2 cellular contexts compared by ENCODE assay signal in genomic region chr17:75365931-75366275, GRCh38.
TF ChIP-seq lines count a peak whose summit lies in the region.

No MANE protein-coding gene starts in this region.

TF ChIP-seq in SK-N-SH, 30 proteins besides CTCF, POLR2A, EP300 and RAD21 (continued from another document):
- no peak for TF ChIP-seq IRF3 (IDR thresholded peaks at IDR 0.05; ENCODE audit: low read depth, low read length)
- no peak for TF ChIP-seq TEAD4 (IDR thresholded peaks at IDR 0.05; ENCODE audit: borderline replicate concordance, insufficient read depth)
- TF ChIP-seq MAX (IDR thresholded peaks at IDR 0.05; ENCODE audit: low read depth) = no peak
- TF ChIP-seq FOSL2 (IDR thresholded peaks at IDR 0.05; ENCODE audit: borderline replicate concordance, low read depth) = no peak
- TF ChIP-seq RFX5 (IDR thresholded peaks at IDR 0.05; ENCODE audit: low read length) = no peak
- no peak for TF ChIP-seq POLR2AphosphoS5 (IDR thresholded peaks at IDR 0.05; ENCODE audit: low read depth, low read length)
- no peak for TF ChIP-seq MXI1 (IDR thresholded peaks at IDR 0.05; ENCODE audit: low read depth, low read length)
- TF ChIP-seq NFIC (IDR thresholded peaks at IDR 0.05; ENCODE audit: borderline replicate concordance) = no peak
- no peak for TF ChIP-seq USF2 (IDR thresholded peaks at IDR 0.05; ENCODE audit: borderline replicate concordance, low read depth, low read length)

TF ChIP-seq in SK-N-SH treated with all-trans-retinoic acid at 6 μM for 48 hours, 23 proteins besides CTCF, POLR2A, EP300 and RAD21 (continued from another document):
- TF ChIP-seq TSHZ2 (CRISPR knock-in tag; IDR thresholded peaks at IDR 0.05) = no peak
- no peak for TF ChIP-seq TCF4 (CRISPR knock-in tag; IDR thresholded peaks at IDR 0.05; ENCODE audit: borderline replicate concordance)
- TF ChIP-seq OSR1 (CRISPR knock-in tag; IDR thresholded peaks at IDR 0.05) = no peak
- TF ChIP-seq ZC3H10 (CRISPR knock-in tag; IDR thresholded peaks at IDR 0.05) = no peak
- no peak for TF ChIP-seq PPARA (CRISPR knock-in tag; IDR thresholded peaks at IDR 0.05; ENCODE audit: borderline replicate concordance)
- TF ChIP-seq TOX (CRISPR knock-in tag; IDR thresholded peaks at IDR 0.05; ENCODE audit: borderline replicate concordance) = no peak
- TF ChIP-seq ZNF565 (CRISPR knock-in tag; conservative IDR thresholded peaks at IDR 0.05; ENCODE audit: low read depth) = no peak
TF ChIP-seq in SK-N-SH treated with all-trans-retinoic acid at 6 μM for 48 hours: peak in this region for 0.
